ENCODE assay signal across 6 cellular contexts in genomic region chr4:93839704-93840103, GRCh38. TPM values are rescaled to one million over a fixed set of nuclear protein-coding genes. Genes with fewer than 3 reads are reported as not detected.
"Had no signal": no experiment of that assay in that cellular context is flagged by ENCODE, and none has a peak within 500 bp of the region (broad histone marks: within the 10 kb centered on the region; RNA-seq: fewer than 3 reads in every experiment).

No MANE protein-coding gene starts in this region.

- H3K27ac Mint-ChIP-seq: IgD-negative memory B cell had no signal

- H3K27ac ChIP-seq: HL-60 had no signal

- ATAC-seq: HepG2, K562 had no signal

- DNase-seq: IMR-90 had no signal

- H3K4me3 ChIP-seq: K562 had no signal

RNA-seq across cellular contexts. Expression of gene ATOH1, which starts 11.2 kb away (rescaled TPM):
- total RNA-seq: HepG2, HT1080, IMR-90, K562 had no signal
- polyA plus RNA-seq: HepG2, IgD-negative memory B cell, IMR-90, K562 had no signal
